In the genomic region with DNA sequence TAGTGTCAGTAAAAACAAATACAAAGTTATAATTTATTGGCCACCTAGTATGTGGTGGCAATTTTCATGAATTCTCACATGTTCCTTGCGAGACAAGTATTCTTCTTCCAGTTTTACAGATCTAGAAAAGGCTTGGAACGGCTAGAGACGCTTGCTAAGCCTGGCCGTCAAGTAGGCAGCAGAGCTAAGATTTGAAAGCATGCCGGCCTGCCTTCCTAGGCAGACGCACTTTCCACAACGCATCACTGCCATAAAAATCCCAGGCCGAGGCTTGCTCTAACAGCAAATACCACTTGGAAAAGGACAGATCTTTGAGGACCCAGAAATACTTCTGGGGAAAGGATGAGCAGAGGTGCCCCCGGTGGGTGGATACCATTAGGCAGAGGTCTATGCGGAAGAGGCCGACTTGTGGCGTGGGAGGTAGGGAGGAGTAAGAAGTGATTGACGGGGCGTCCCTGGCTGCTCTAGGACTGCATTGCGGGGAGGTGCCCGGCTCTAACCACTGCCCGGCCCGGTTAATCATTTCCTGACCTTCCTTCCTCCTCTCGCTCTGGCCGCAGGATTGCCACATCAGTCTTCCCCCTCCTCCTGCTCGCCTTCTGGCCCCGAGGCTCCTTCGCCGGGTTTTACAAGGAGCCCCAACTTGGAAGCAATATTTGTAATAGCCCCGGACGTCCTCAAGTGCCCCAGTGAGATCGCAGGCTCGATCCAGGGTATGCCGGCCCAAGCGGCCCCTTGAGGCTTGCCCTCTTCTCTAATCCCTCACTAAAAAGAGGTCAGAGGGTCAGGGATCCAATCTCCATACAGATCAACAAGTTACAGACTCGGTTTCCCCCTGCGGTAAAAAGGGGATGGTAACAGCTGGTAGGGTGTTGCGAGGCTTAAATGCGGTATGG, we compare ENCODE assay signal across 1 cellular context.
TF ChIP-seq lines count a peak whose summit lies in the region.

No MANE protein-coding gene starts in this region.

TF ChIP-seq in HepG2, 621 proteins besides CTCF, POLR2A, EP300 and RAD21 (continued from another document and continues in another):
- TF ChIP-seq, protein P1, sequence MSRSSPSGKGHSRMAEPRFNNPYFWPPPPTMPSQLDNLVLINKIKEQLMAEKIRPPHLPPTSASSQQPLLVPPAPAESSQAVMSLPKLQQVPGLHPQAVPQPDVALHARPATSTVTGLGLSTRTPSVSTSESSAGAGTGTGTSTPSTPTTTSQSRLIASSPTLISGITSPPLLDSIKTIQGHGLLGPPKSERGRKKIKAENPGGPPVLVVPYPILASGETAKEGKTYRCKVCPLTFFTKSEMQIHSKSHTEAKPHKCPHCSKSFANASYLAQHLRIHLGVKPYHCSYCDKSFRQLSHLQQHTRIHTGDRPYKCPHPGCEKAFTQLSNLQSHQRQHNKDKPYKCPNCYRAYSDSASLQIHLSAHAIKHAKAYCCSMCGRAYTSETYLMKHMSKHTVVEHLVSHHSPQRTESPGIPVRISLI (CRISPR knock-in tag; IDR thresholded peaks at IDR 0.05; ENCODE audit: borderline replicate concordance) = no peak
- 0 out of 2 replicates have a peak, but pooled peaks have one; percentile 45 for TF ChIP-seq NFKB2 (CRISPR knock-in tag; IDR thresholded peaks at IDR 0.05; ENCODE audit: borderline replicate concordance)
- TF ChIP-seq KDM2A (CRISPR knock-in tag; IDR thresholded peaks at IDR 0.05; ENCODE audit: borderline replicate concordance, low read depth) = peak; percentile 32; the same call in 1 of the 2 replicates
- peak; percentile 76 for TF ChIP-seq ZNF687 (CRISPR knock-in tag; IDR thresholded peaks at IDR 0.05)
- TF ChIP-seq SRSF4 (IDR thresholded peaks at IDR 0.05; ENCODE audit: low read depth, low read length, poor library complexity, severe bottlenecking) = no peak
- TF ChIP-seq CBX5 (CRISPR knock-in tag; IDR thresholded peaks at IDR 0.05; ENCODE audit: borderline replicate concordance) = no peak
- TF ChIP-seq HOXA7 (CRISPR knock-in tag; IDR thresholded peaks at IDR 0.05) = no peak
- TF ChIP-seq GLMP (CRISPR knock-in tag; IDR thresholded peaks at IDR 0.05; ENCODE audit: borderline replicate concordance) = no peak
- no peak for TF ChIP-seq ZNF513 (CRISPR knock-in tag; conservative IDR thresholded peaks at IDR 0.05)
- TF ChIP-seq, protein P2, sequence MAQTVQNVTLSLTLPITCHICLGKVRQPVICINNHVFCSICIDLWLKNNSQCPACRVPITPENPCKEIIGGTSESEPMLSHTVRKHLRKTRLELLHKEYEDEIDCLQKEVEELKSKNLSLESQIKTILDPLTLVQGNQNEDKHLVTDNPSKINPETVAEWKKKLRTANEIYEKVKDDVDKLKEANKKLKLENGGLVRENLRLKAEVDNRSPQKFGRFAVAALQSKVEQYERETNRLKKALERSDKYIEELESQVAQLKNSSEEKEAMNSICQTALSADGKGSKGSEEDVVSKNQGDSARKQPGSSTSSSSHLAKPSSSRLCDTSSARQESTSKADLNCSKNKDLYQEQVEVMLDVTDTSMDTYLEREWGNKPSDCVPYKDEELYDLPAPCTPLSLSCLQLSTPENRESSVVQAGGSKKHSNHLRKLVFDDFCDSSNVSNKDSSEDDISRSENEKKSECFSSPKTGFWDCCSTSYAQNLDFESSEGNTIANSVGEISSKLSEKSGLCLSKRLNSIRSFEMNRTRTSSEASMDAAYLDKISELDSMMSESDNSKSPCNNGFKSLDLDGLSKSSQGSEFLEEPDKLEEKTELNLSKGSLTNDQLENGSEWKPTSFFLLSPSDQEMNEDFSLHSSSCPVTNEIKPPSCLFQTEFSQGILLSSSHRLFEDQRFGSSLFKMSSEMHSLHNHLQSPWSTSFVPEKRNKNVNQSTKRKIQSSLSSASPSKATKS (CRISPR knock-in tag; IDR thresholded peaks at IDR 0.05) = no peak; the same call in 1 of the 2 replicates
- TF ChIP-seq ZNF780A (CRISPR knock-in tag; IDR thresholded peaks at IDR 0.05) = 0 out of 2 replicates have a peak, but pooled peaks have one; percentile 3
- no peak for TF ChIP-seq YEATS4 (CRISPR knock-in tag; IDR thresholded peaks at IDR 0.05; ENCODE audit: borderline replicate concordance)
- TF ChIP-seq ZNF160 (CRISPR knock-in tag; IDR thresholded peaks at IDR 0.05) = no peak; the same call in 1 of the 2 replicates
- TF ChIP-seq ETV5 (CRISPR knock-in tag; IDR thresholded peaks at IDR 0.05; ENCODE audit: borderline replicate concordance) = peak; percentile 26; the same call in 1 of the 2 replicates
- TF ChIP-seq MAFG (CRISPR knock-in tag; IDR thresholded peaks at IDR 0.05) = no peak
- TF ChIP-seq ZNF350 (CRISPR knock-in tag; IDR thresholded peaks at IDR 0.05; ENCODE audit: borderline replicate concordance, low read depth) = no peak; the same call in 1 of the 2 replicates
- TF ChIP-seq CHD4 (IDR thresholded peaks at IDR 0.05; ENCODE audit: borderline replicate concordance, low read length) = peak; percentile 91
- TF ChIP-seq ELF1 (CRISPR knock-in tag; IDR thresholded peaks at IDR 0.05) = peak; percentile 84
- no peak for TF ChIP-seq SUZ12 (IDR thresholded peaks at IDR 0.05; ENCODE audit: low read depth, low read length)
- TF ChIP-seq CEBPB (IDR thresholded peaks at IDR 0.05; ENCODE audit: borderline replicate concordance, low read depth, low read length) = peak; percentile 92
- TF ChIP-seq, protein P3, sequence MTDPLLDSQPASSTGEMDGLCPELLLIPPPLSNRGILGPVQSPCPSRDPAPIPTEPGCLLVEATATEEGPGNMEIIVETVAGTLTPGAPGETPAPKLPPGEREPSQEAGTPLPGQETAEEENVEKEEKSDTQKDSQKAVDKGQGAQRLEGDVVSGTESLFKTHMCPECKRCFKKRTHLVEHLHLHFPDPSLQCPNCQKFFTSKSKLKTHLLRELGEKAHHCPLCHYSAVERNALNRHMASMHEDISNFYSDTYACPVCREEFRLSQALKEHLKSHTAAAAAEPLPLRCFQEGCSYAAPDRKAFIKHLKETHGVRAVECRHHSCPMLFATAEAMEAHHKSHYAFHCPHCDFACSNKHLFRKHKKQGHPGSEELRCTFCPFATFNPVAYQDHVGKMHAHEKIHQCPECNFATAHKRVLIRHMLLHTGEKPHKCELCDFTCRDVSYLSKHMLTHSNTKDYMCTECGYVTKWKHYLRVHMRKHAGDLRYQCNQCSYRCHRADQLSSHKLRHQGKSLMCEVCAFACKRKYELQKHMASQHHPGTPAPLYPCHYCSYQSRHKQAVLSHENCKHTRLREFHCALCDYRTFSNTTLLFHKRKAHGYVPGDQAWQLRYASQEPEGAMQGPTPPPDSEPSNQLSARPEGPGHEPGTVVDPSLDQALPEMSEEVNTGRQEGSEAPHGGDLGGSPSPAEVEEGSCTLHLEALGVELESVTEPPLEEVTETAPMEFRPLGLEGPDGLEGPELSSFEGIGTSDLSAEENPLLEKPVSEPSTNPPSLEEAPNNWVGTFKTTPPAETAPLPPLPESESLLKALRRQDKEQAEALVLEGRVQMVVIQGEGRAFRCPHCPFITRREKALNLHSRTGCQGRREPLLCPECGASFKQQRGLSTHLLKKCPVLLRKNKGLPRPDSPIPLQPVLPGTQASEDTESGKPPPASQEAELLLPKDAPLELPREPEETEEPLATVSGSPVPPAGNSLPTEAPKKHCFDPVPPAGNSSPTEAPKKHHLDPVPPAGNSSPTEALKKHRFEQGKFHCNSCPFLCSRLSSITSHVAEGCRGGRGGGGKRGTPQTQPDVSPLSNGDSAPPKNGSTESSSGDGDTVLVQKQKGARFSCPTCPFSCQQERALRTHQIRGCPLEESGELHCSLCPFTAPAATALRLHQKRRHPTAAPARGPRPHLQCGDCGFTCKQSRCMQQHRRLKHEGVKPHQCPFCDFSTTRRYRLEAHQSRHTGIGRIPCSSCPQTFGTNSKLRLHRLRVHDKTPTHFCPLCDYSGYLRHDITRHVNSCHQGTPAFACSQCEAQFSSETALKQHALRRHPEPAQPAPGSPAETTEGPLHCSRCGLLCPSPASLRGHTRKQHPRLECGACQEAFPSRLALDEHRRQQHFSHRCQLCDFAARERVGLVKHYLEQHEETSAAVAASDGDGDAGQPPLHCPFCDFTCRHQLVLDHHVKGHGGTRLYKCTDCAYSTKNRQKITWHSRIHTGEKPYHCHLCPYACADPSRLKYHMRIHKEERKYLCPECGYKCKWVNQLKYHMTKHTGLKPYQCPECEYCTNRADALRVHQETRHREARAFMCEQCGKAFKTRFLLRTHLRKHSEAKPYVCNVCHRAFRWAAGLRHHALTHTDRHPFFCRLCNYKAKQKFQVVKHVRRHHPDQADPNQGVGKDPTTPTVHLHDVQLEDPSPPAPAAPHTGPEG (CRISPR knock-in tag; IDR thresholded peaks at IDR 0.05) = peak; percentile 23; the same call in 1 of the 2 replicates
- no peak for TF ChIP-seq E2F1 (CRISPR knock-in tag; IDR thresholded peaks at IDR 0.05)
- TF ChIP-seq, protein P4, sequence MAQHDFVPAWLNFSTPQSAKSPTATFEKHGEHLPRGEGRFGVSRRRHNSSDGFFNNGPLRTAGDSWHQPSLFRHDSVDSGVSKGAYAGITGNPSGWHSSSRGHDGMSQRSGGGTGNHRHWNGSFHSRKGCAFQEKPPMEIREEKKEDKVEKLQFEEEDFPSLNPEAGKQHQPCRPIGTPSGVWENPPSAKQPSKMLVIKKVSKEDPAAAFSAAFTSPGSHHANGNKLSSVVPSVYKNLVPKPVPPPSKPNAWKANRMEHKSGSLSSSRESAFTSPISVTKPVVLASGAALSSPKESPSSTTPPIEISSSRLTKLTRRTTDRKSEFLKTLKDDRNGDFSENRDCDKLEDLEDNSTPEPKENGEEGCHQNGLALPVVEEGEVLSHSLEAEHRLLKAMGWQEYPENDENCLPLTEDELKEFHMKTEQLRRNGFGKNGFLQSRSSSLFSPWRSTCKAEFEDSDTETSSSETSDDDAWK (CRISPR knock-in tag; IDR thresholded peaks at IDR 0.05) = no peak
- no peak for TF ChIP-seq HNRNPH1 (optimal IDR thresholded peaks at IDR 0.05; ENCODE audit: low read depth, low read length)
- TF ChIP-seq U2AF1 (optimal IDR thresholded peaks at IDR 0.05; ENCODE audit: low read depth, low read length) = peak; percentile 68
- TF ChIP-seq KAT2B (IDR thresholded peaks at IDR 0.05; ENCODE audit: borderline replicate concordance, low read depth, low read length) = no peak
- TF ChIP-seq DRAP1 (CRISPR knock-in tag; IDR thresholded peaks at IDR 0.05) = peak; percentile 54; the same call in 1 of the 2 replicates
- TF ChIP-seq MTA1 (CRISPR knock-in tag; IDR thresholded peaks at IDR 0.05; ENCODE audit: borderline replicate concordance) = no peak
- 0 out of 2 replicates have a peak, but pooled peaks have one; percentile 31 for TF ChIP-seq SATB2 (CRISPR knock-in tag; IDR thresholded peaks at IDR 0.05)
- TF ChIP-seq NFIB (CRISPR knock-in tag; IDR thresholded peaks at IDR 0.05; ENCODE audit: borderline replicate concordance) = no peak
